9 cellular contexts compared by ENCODE assay signal in genomic region chr19:1649706-1650626, GRCh38. TPM values are rescaled to one million over a fixed set of nuclear protein-coding genes. Genes with fewer than 3 reads are reported as not detected.
DNase-seq lines count a peak whose midpoint lies in the region; ATAC-seq and TF ChIP-seq lines count a peak whose summit lies in the region.
"Had no signal": no experiment of that assay in that cellular context is flagged by ENCODE, and none has a peak within 500 bp of the region (broad histone marks: within the 10 kb centered on the region; RNA-seq: fewer than 3 reads in every experiment).

No MANE protein-coding gene starts in this region.

- H3K79me2 ChIP-seq in OCI-LY7 (ENCODE audit: insufficient read depth, low read depth, low read length): peaks cover 65% of the 10 kb centered on the region
- H3K79me2 ChIP-seq: parathyroid adenoma had no signal

- H3K27ac ChIP-seq in OCI-LY7 (ENCODE audit: low read depth, low read length, poor library complexity, severe bottlenecking) (peak overlapping the region; percentile 98), endodermal cell (ENCODE audit: low read depth, low read length) (no peak overlapping the region)
- H3K27ac ChIP-seq: parathyroid adenoma had no signal

- no peaks in the 10 kb centered on the region; the same call in 1 of the 2 replicates for H4K20me1 ChIP-seq in OCI-LY7 (ENCODE audit: insufficient read depth, low read length)

- no peaks in the 10 kb centered on the region for H3K27me3 ChIP-seq in endodermal cell (ENCODE audit: control insufficient read depth, insufficient read depth, low read length, poor library complexity, severe bottlenecking)

- peak overlapping the region; percentile 91 for H3K4me3 Mint-ChIP-seq in endodermal cell
- H3K4me3 Mint-ChIP-seq in progenitor cell of endocrine pancreas (ENCODE audit: low read depth): peak overlapping the region; percentile 92

- H3K27ac Mint-ChIP-seq in endodermal cell (peak overlapping the region; percentile 97), progenitor cell of endocrine pancreas (peak overlapping the region; percentile 99)

- ATAC-seq in HG03135 (IDR thresholded peaks at IDR 0.05; ENCODE audit: unreplicated experiment) (no peak), HG03354 (IDR thresholded peaks at IDR 0.05; ENCODE audit: poor library complexity, severe bottlenecking, unreplicated experiment) (no peak)

- peak overlapping the region; percentile 93 for H3K4me2 ChIP-seq in OCI-LY7 (ENCODE audit: low read length)

- POLR2A ChIA-PET in OCI-LY7 (lab: Charles Lee): interaction anchor here (0.6 to 1.8 kb wide), 8 partner anchors 16 to 209 kb away, joined by 3 to 7 read pairs (median 4); no protein-coding TSS in a partner anchor

- H3K4me1 Mint-ChIP-seq in endodermal cell (peaks cover 6% of the 10 kb centered on the region), progenitor cell of endocrine pancreas (ENCODE audit: low read depth) (peaks cover 8% of the 10 kb centered on the region)

- peak overlapping the region; percentile 82 for H3K9ac ChIP-seq in endodermal cell (ENCODE audit: extremely low read depth, low read length, poor library complexity, severe bottlenecking)
- H3K9ac ChIP-seq: parathyroid adenoma had no signal

- no peak overlapping the region for H2AFZ ChIP-seq in OCI-LY7 (ENCODE audit: low read length)
- H2AFZ ChIP-seq: parathyroid adenoma had no signal

- peaks cover 63% of the 10 kb centered on the region for H3K4me1 ChIP-seq in OCI-LY7 (ENCODE audit: insufficient read depth, low read length, poor library complexity, severe bottlenecking)
- no peaks in the 10 kb centered on the region for H3K4me1 ChIP-seq in endodermal cell (ENCODE audit: control insufficient read depth, insufficient read depth, low read length)

- H3K9me3 ChIP-seq in OCI-LY7 (ENCODE audit: low read length) (no peaks in the 10 kb centered on the region), endodermal cell (ENCODE audit: control insufficient read depth, low read length) (no peaks in the 10 kb centered on the region)

- H3K36me3 ChIP-seq in OCI-LY7 (ENCODE audit: insufficient read depth, low read length) (peaks cover 67% of the 10 kb centered on the region), endodermal cell (ENCODE audit: control insufficient read depth, insufficient read depth, low read length) (peaks cover 41% of the 10 kb centered on the region)

- DNase-seq in OCI-LY7 (ENCODE audit: low spot score) (no peak), endodermal cell (no peak), progenitor cell of endocrine pancreas (ENCODE audit: low spot score, unreplicated experiment) (no peak), NCI-H2029 (lab: John Stamatoyannopoulos, UW) (no peak), NCI-H146 treated with DMSO at 0.1 percent for 48 hours (lab: John Stamatoyannopoulos, UW; ENCODE audit: unreplicated experiment) (no peak)

- H3K4me3 ChIP-seq in GM12875 (ENCODE audit: low read depth, low read length): peak overlapping the region; percentile 93
- H3K4me3 ChIP-seq in OCI-LY7 (ENCODE audit: low read depth, low read length, poor library complexity, severe bottlenecking): peak overlapping the region; percentile 94
- H3K4me3 ChIP-seq in endodermal cell (ENCODE audit: low read length): peak overlapping the region; percentile 95

- CTCF ChIA-PET in OCI-LY7 (lab: Charles Lee; ENCODE audit: unreplicated experiment): interaction anchor here (0.9 kb wide), 1 partner anchor 11 kb away, joined by 8 read pairs; no protein-coding TSS in a partner anchor

- BruUV-seq in OCI-LY7 (replicated peaks; lab: Mats Ljungman, UMichigan): no TSS peak

- H3K27me3 Mint-ChIP-seq in endodermal cell (ENCODE audit: insufficient read depth): no peaks in the 10 kb centered on the region
- no peaks in the 10 kb centered on the region for H3K27me3 Mint-ChIP-seq in progenitor cell of endocrine pancreas

- peaks cover 3% of the 10 kb centered on the region for H3K9me3 Mint-ChIP-seq in endodermal cell
- H3K9me3 Mint-ChIP-seq in progenitor cell of endocrine pancreas (ENCODE audit: low read depth): no peaks in the 10 kb centered on the region

- TF ChIP-seq CTCF in GM12875 (IDR thresholded peaks at IDR 0.05; ENCODE audit: borderline replicate concordance, insufficient read depth, low read depth, low read length) (no peak), OCI-LY7 (conservative IDR thresholded peaks at IDR 0.05; ENCODE audit: low read length) (no peak), endodermal cell (conservative IDR thresholded peaks at IDR 0.05) (no peak), progenitor cell of endocrine pancreas (IDR thresholded peaks at IDR 0.05; ENCODE audit: unreplicated experiment) (no peak)

- intact Hi-C loops in OCI-LY7 (cut with micrococcal nuclease; ENCODE audit: unreplicated experiment): loop anchor here (2.0 to 5.0 kb wide), 2 partner anchors 31 to 383 kb away; partner anchors contain the start of gene CIRBP

- H3K36me3 Mint-ChIP-seq in endodermal cell (ENCODE audit: low read depth): peaks cover 38% of the 10 kb centered on the region
- H3K36me3 Mint-ChIP-seq in progenitor cell of endocrine pancreas (ENCODE audit: insufficient read depth): peaks cover 5% of the 10 kb centered on the region

- no peaks in the 10 kb centered on the region for H3K9me2 ChIP-seq in OCI-LY7 (ENCODE audit: insufficient read depth, low read length)

- WGBS in endodermal cell (ENCODE audit: insufficient coverage in 1 of 2, insufficient read length in 1 of 2), 2 experiments: 89 to 90% methylated on average over 13 to 20 of the region's 20 CpGs

RNA-seq across cellular contexts. Expression of gene TCF3, which starts 2.4 kb away (rescaled TPM):
- total RNA-seq in OCI-LY7 (2014; rRNA removed; shearing (Covaris generic)): 413 and 518 TPM in 2 replicates
- 811 and 878 TPM in 2 replicates for total RNA-seq in OCI-LY7 (2022)
- 100 to 1,000 TPM; 233 to 268 TPM for total RNA-seq in endodermal cell
- 225 TPM for polyA plus RNA-seq in endodermal cell (2013, experiment 1 of 2)
- polyA plus RNA-seq in endodermal cell (2013, experiment 2 of 2): 225 TPM
- total RNA-seq in progenitor cell of endocrine pancreas: 318 and 334 TPM in 2 replicates

RNA-seq across cellular contexts. Expression of gene UQCR11, which starts 44.7 kb away (rescaled TPM):
- 85.3 and 86.2 TPM in 2 replicates for total RNA-seq in OCI-LY7 (2014; rRNA removed; shearing (Covaris generic))
- total RNA-seq in OCI-LY7 (2022) (143 and 187 TPM in 2 replicates), endodermal cell (100 to 1,000 TPM; 171 to 195 TPM), progenitor cell of endocrine pancreas (156 and 171 TPM in 2 replicates)
- 139 TPM for polyA plus RNA-seq in endodermal cell (2013, experiment 1 of 2)
- 137 TPM for polyA plus RNA-seq in endodermal cell (2013, experiment 2 of 2)

RNA-seq across cellular contexts. Expression of gene MBD3, which starts 57.3 kb away (rescaled TPM):
- 147 and 172 TPM in 2 replicates for total RNA-seq in OCI-LY7 (2014; rRNA removed; shearing (Covaris generic))
- total RNA-seq in OCI-LY7 (2022) (168 TPM in 2 replicates), endodermal cell (100 to 1,000 TPM; 108 TPM), progenitor cell of endocrine pancreas (131 and 133 TPM in 2 replicates)
- polyA plus RNA-seq in endodermal cell (2013, experiment 1 of 2): 61.7 TPM
- 63.0 TPM for polyA plus RNA-seq in endodermal cell (2013, experiment 2 of 2)
